In genomic region chrX:149497626-149498025, GRCh38 we compare ENCODE assay signal across 16 cellular contexts. TPM values are rescaled to one million over a fixed set of nuclear protein-coding genes. Genes with fewer than 3 reads are reported as not detected.
DNase-seq lines count a peak whose midpoint lies in the region; ATAC-seq, FAIRE-seq and TF ChIP-seq lines count a peak whose summit lies in the region.
"Had no signal": no experiment of that assay in that cellular context is flagged by ENCODE, and none has a peak within 500 bp of the region (broad histone marks: within the 10 kb centered on the region; RNA-seq: fewer than 3 reads in every experiment).

No MANE protein-coding gene starts in this region.

- TF ChIP-seq CTCF in AG09319 (IDR thresholded peaks at IDR 0.05; ENCODE audit: low read depth, low read length), result no peak
- TF ChIP-seq CTCF in HFFc6 (IDR thresholded peaks at IDR 0.05), result no peak
- no peak for TF ChIP-seq CTCF in astrocyte of the spinal cord (IDR thresholded peaks at IDR 0.05; ENCODE audit: low read depth, low read length)

- H3K36me3 Mint-ChIP-seq in HFFc6 (ENCODE audit: low read depth), result peaks cover 13% of the 10 kb centered on the region

- peak overlapping the region; percentile 76 for H3K27ac Mint-ChIP-seq in HFFc6
- H3K27ac Mint-ChIP-seq: CD4-positive, CD25-positive, alpha-beta regulatory T cell; nephron progenitor cell had no signal

- FAIRE-seq in urothelium cell line (lab: Jason Lieb, UNC), result no peak

- no peaks in the 10 kb centered on the region for H3K9me3 Mint-ChIP-seq in HFFc6

- no peak overlapping the region for H3K4me3 ChIP-seq in astrocyte of the spinal cord (ENCODE audit: low read depth, low read length)
- H3K4me3 ChIP-seq: adrenal gland, left ventricle myocardium inferior, skin epidermis had no signal

- ATAC-seq in GM19397 (IDR thresholded peaks at IDR 0.05; ENCODE audit: unreplicated experiment), result no peak

- H3K4me3 Mint-ChIP-seq in HFFc6, result no peak overlapping the region
- H3K4me3 Mint-ChIP-seq: nephron progenitor cell had no signal

- in situ Hi-C loops in astrocyte of the spinal cord (cut with HindIII; ENCODE audit: low sequenced_read_pairs), result no loop called here

- peak; percentile 34 for DNase-seq in AG09319 (ENCODE audit: extremely low read depth, low read depth)
- peak; percentile 72 for DNase-seq in HFFc6
- DNase-seq in astrocyte of the spinal cord (ENCODE audit: low read depth, low spot score), result peak; percentile 49
- peak; percentile 38 for DNase-seq in islet precursor cell
- DNase-seq in cerebellar cortex (ENCODE audit: low spot score), result no peak
- DNase-seq in SHP77 treated with DMSO at 0.1 percent for 48 hours (lab: John Stamatoyannopoulos, UW), result no peak
- no peak for DNase-seq in urothelium cell line (ENCODE audit: low spot score)
- DNase-seq: activated CD4-positive, CD25-positive, alpha-beta regulatory T cell treated with anti-CD3 and anti-CD28 coated beads, Interleukin-2, amount 50 U/mL, for 72 hours; activated T-cell treated with anti-CD3 and anti-CD28 coated beads for 4 hours; adrenal gland; CD4-positive, CD25-positive, alpha-beta regulatory T cell; head of caudate nucleus; left ventricle myocardium inferior; nephron progenitor cell had no signal

- H3K27me3 Mint-ChIP-seq in HFFc6 (ENCODE audit: insufficient read depth), result peaks cover 2% of the 10 kb centered on the region; the same call in 1 of the 2 replicates
- H3K27me3 Mint-ChIP-seq: CD4-positive, CD25-positive, alpha-beta regulatory T cell had no signal

- H3K4me1 Mint-ChIP-seq in HFFc6 (ENCODE audit: low read depth), result peaks cover 38% of the 10 kb centered on the region; the same call in 1 of the 2 replicates
- H3K4me1 Mint-ChIP-seq: nephron progenitor cell had no signal

RNA-seq across cellular contexts. Expression of gene IDS, which starts 7.5 kb away (rescaled TPM):
- total RNA-seq in HFFc6 (2021; fragmentation: NEBNext Ultra II Directional; extraction: Animal tissue kit (Norgen Biotek cat#: 25700)), result 10 to 100 TPM; 38.4 to 70.9 (median 55.1) TPM

RNA-seq across cellular contexts. Expression of gene EOLA1, which starts 43.2 kb away (rescaled TPM):
- 10 to 100 TPM; 11.3 to 15.4 (median 13.6) TPM for total RNA-seq in HFFc6 (2021; fragmentation: NEBNext Ultra II Directional; extraction: Animal tissue kit (Norgen Biotek cat#: 25700))

RNA-seq across cellular contexts. Expression of gene HSFX3, which starts 52.1 kb away (rescaled TPM):
- total RNA-seq in HFFc6 (2021; fragmentation: NEBNext Ultra II Directional; extraction: Animal tissue kit (Norgen Biotek cat#: 25700)), result not detected
- total RNA-seq: adrenal gland; CD4-positive, CD25-positive, alpha-beta regulatory T cell had no signal

Comparison
In these comparisons a context has a peak if more than half of its experiments do, and no peak if none do; other contexts are left out.
1. DNase-seq: peak in AG09319 (single experiment), HFFc6 (single experiment), astrocyte of the spinal cord (single experiment) and islet precursor cell (single experiment); none in cerebellar cortex (single experiment), SHP77 treated with DMSO at 0.1 percent for 48 hours (single experiment) and urothelium cell line (single experiment).